Comparison of ENCODE assay signal across 22 cellular contexts in genomic region chr3:39260318-39260717, GRCh38. TPM values are rescaled to one million over a fixed set of nuclear protein-coding genes. Genes with fewer than 3 reads are reported as not detected.
DNase-seq lines count a peak whose midpoint lies in the region; ATAC-seq, FAIRE-seq and TF ChIP-seq lines count a peak whose summit lies in the region.
"Had no signal": no experiment of that assay in that cellular context is flagged by ENCODE, and none has a peak within 500 bp of the region (broad histone marks: within the 10 kb centered on the region; RNA-seq: fewer than 3 reads in every experiment).

No MANE protein-coding gene starts in this region.

- TF ChIP-seq RAD21 in A549 (conservative IDR thresholded peaks at IDR 0.05 in 1 of 2, IDR thresholded peaks at IDR 0.05 in 1 of 2), result no peak

- H3K18ac ChIP-seq in mesenchymal stem cell (ENCODE audit: low read depth in 1 of 2, low read length in 2 of 2), result no peak overlapping the region

- H3K36me3 Mint-ChIP-seq in CD14-positive monocyte, result peaks cover 28 to 29% of the 10 kb centered on the region in 2 donors
- H3K36me3 Mint-ChIP-seq: type B pancreatic cell had no signal

- POLR2A ChIA-PET in A549 (lab: Yijun Ruan, JAX), result no interaction called here
- POLR2A ChIA-PET in OCI-LY7 (lab: Charles Lee), result interaction anchor here (1.2 kb wide), 1 partner anchor 64 kb away, joined by 3 read pairs; no protein-coding TSS in a partner anchor

- 49% methylated on average over 2 of the region's 2 CpGs for WGBS in A549 (ENCODE audit: missing lambda C conversion rate)
- WGBS in mesenchymal stem cell, result no CpG with 5 or more reads among the region's 2 CpGs

- H3K79me2 ChIP-seq in OCI-LY7 (ENCODE audit: insufficient read depth, low read depth, low read length), result no peaks in the 10 kb centered on the region

- H3K9me3 ChIP-seq in A549 (no peaks in the 10 kb centered on the region), OCI-LY7 (ENCODE audit: low read length) (no peaks in the 10 kb centered on the region), mesenchymal stem cell (ENCODE audit: control insufficient read depth, low read length) (no peaks in the 10 kb centered on the region)
- H3K9me3 ChIP-seq: left lung had no signal

- H4K8ac ChIP-seq in mesenchymal stem cell (ENCODE audit: low read length), result no peak overlapping the region

- peak overlapping the region; percentile 73 to 97 (median 85) for H3K27ac Mint-ChIP-seq in CD14-positive monocyte
- H3K27ac Mint-ChIP-seq: activated CD4-positive, alpha-beta T cell treated with anti-CD3 and anti-CD28 coated beads for 36 hours; type B pancreatic cell had no signal

- no peak overlapping the region for H2BK15ac ChIP-seq in mesenchymal stem cell (ENCODE audit: low read depth, poor library complexity, severe bottlenecking)

- H3K23ac ChIP-seq in mesenchymal stem cell (ENCODE audit: low read length in 2 of 2), result no peak overlapping the region

- H3K4me1 ChIP-seq in A549 (peaks cover 10% of the 10 kb centered on the region; the same call in 2 of the 3 replicates), OCI-LY7 (ENCODE audit: insufficient read depth, low read length, poor library complexity, severe bottlenecking) (peaks cover 39% of the 10 kb centered on the region), mesenchymal stem cell (ENCODE audit: control insufficient read depth, insufficient read depth, low read depth, low read length) (no peaks in the 10 kb centered on the region)

- intact Hi-C loops in CD14-positive monocyte (cut with micrococcal nuclease) (no loop called here), OCI-LY7 (cut with micrococcal nuclease; ENCODE audit: unreplicated experiment) (no loop called here)

- TF ChIP-seq EP300 in A549 (IDR thresholded peaks at IDR 0.05), result no peak

- no peaks in the 10 kb centered on the region for H3K9me2 ChIP-seq in OCI-LY7 (ENCODE audit: insufficient read depth, low read length)

- H3K27ac ChIP-seq in A549 (no peak overlapping the region), OCI-LY7 (ENCODE audit: low read depth, low read length, poor library complexity, severe bottlenecking) (no peak overlapping the region), mesenchymal stem cell (ENCODE audit: low read length, poor library complexity, severe bottlenecking) (no peak overlapping the region)

- DNase-seq in A549 (ENCODE audit: low read depth in 1 of 2, low spot score in 1 of 2) (no peak), CD14-positive monocyte (ENCODE audit: low spot score) (no peak), OCI-LY7 (ENCODE audit: low spot score) (no peak), mesenchymal stem cell (no peak), OCI-M2 (lab: John Stamatoyannopoulos, UW; ENCODE audit: unreplicated experiment) (no peak), cerebellum (ENCODE audit: low spot score) (no peak)
- DNase-seq: glutamatergic neuron, islet precursor cell, NCI-H1105 treated with DMSO at 0.1 percent for 48 hours, NCI-H1930, NCI-H526 treated with DMSO at 0.1 percent for 48 hours had no signal

- no peaks in the 10 kb centered on the region for H4K20me1 ChIP-seq in OCI-LY7 (ENCODE audit: insufficient read depth, low read length)

- H3K9me3 Mint-ChIP-seq in CD14-positive monocyte, result peaks cover 0 to 2% (median 0%) of the 10 kb centered on the region in 7 donors
- H3K9me3 Mint-ChIP-seq: activated T-helper 17 cell treated with anti-CD3 and anti-CD28 coated beads, Interleukin-2, amount 50 U/mL, for 72 hours; type B pancreatic cell had no signal

- CTCF ChIA-PET in A549 (lab: Yijun Ruan, JAX) (interaction anchor here (1.4 kb wide), 1 partner anchor 28 kb away, joined by 3 read pairs; no protein-coding TSS in a partner anchor), OCI-LY7 (lab: Charles Lee; ENCODE audit: unreplicated experiment) (no interaction called here)

- no TSS peak for BruUV-seq in OCI-LY7 (replicated peaks; lab: Mats Ljungman, UMichigan)

- H3K9ac ChIP-seq in mesenchymal stem cell (ENCODE audit: low read length), result peak overlapping the region; percentile 79

- H4K91ac ChIP-seq in mesenchymal stem cell (ENCODE audit: low read length), result no peak overlapping the region

- TF ChIP-seq POLR2A in A549 (IDR thresholded peaks at IDR 0.05; ENCODE audit: low read length), result no peak

- no peak for TF ChIP-seq CTCF in A549 (IDR thresholded peaks at IDR 0.05)
- no peak for TF ChIP-seq CTCF in CD14-positive monocyte (IDR thresholded peaks at IDR 0.05)
- no peak for TF ChIP-seq CTCF in OCI-LY7 (conservative IDR thresholded peaks at IDR 0.05; ENCODE audit: low read length)

- no peak overlapping the region for H2AK5ac ChIP-seq in mesenchymal stem cell (ENCODE audit: low read length, severe bottlenecking)

- H3K27me3 Mint-ChIP-seq in CD14-positive monocyte (ENCODE audit: low read depth in 3 of 3), result no peaks in the 10 kb centered on the region

- H2BK5ac ChIP-seq in mesenchymal stem cell (ENCODE audit: low read depth, low read length, poor library complexity, severe bottlenecking), result no peak overlapping the region

- ATAC-seq in A549, result no peak
- no peak for ATAC-seq in GM21515 (IDR thresholded peaks at IDR 0.05; ENCODE audit: unreplicated experiment)
- ATAC-seq in HG03139 (IDR thresholded peaks at IDR 0.05; ENCODE audit: unreplicated experiment), result no peak

- H2AFZ ChIP-seq in OCI-LY7 (ENCODE audit: low read length) (no peak overlapping the region), mesenchymal stem cell (ENCODE audit: low read depth, low read length) (no peak overlapping the region)

- H3K4me3 Mint-ChIP-seq in CD14-positive monocyte, result no peak overlapping the region
- H3K4me3 Mint-ChIP-seq: activated CD4-positive, alpha-beta T cell treated with anti-CD3 and anti-CD28 coated beads for 36 hours; type B pancreatic cell had no signal

- no peaks in the 10 kb centered on the region for H3K79me1 ChIP-seq in mesenchymal stem cell (replicated peaks; ENCODE audit: low read length, poor library complexity, severe bottlenecking)

- no peaks in the 10 kb centered on the region for H3K36me3 ChIP-seq in OCI-LY7 (ENCODE audit: insufficient read depth, low read length)
- H3K36me3 ChIP-seq in mesenchymal stem cell (ENCODE audit: control insufficient read depth in 1 of 2, insufficient read depth in 2 of 2, low read depth in 1 of 2, low read length in 2 of 2), result no peaks in the 10 kb centered on the region
- H3K36me3 ChIP-seq: left lung had no signal

- H3K4me2 ChIP-seq in A549 (peak overlapping the region; percentile 58; the same call in 2 of the 3 replicates), OCI-LY7 (ENCODE audit: low read length) (peak overlapping the region; percentile 9; the same call in 1 of the 2 replicates), mesenchymal stem cell (ENCODE audit: low read length, poor library complexity, severe bottlenecking) (no peak overlapping the region)

- H3K14ac ChIP-seq in mesenchymal stem cell (ENCODE audit: low read length in 2 of 2), result no peak overlapping the region

- no peak overlapping the region for H2BK120ac ChIP-seq in mesenchymal stem cell (ENCODE audit: low read depth, low read length)

- no peak overlapping the region for H3K4ac ChIP-seq in mesenchymal stem cell (ENCODE audit: low read depth in 1 of 2, low read length in 2 of 2)

- H3K4me3 ChIP-seq in A549 (no peak overlapping the region), OCI-LY7 (ENCODE audit: low read depth, low read length, poor library complexity, severe bottlenecking) (no peak overlapping the region), mesenchymal stem cell (ENCODE audit: insufficient read depth in 1 of 2, low read depth in 1 of 2, low read length in 2 of 2) (no peak overlapping the region)
- H3K4me3 ChIP-seq: coronary artery, left lung had no signal

- H2BK12ac ChIP-seq in mesenchymal stem cell (ENCODE audit: low read length in 2 of 2), result no peak overlapping the region

- H3K4me1 Mint-ChIP-seq in CD14-positive monocyte, result peaks cover 93% of the 10 kb centered on the region

- H3K27me3 ChIP-seq in mesenchymal stem cell (ENCODE audit: control insufficient read depth in 1 of 2, insufficient read depth in 1 of 2, low read length in 2 of 2), result peaks cover 40 to 45% of the 10 kb centered on the region in 2 experiments
- H3K27me3 ChIP-seq: left lung had no signal

- FAIRE-seq in A549 (lab: Jason Lieb, UNC), result no peak
- FAIRE-seq: bronchial epithelial cell had no signal

TF ChIP-seq in A549, 52 proteins besides CTCF, POLR2A, EP300 and RAD21:
- TF ChIP-seq RNF2 (IDR thresholded peaks at IDR 0.05; ENCODE audit: borderline replicate concordance, low read depth) (peak; percentile 74; the same call in 1 of the 2 replicates), RARB (CRISPR knock-in tag; IDR thresholded peaks at IDR 0.05) (no peak), CBX8 (IDR thresholded peaks at IDR 0.05) (0 out of 2 replicates have a peak, but pooled peaks have one; percentile 53)

RNA-seq across cellular contexts. Expression of gene CX3CR1, which starts 19.5 kb away (rescaled TPM):
- polyA plus RNA-seq in A549 (2011; rRNA removed) (0.14 and 0.21 TPM in 2 replicates), A549 (2017; fragmentation: RNase III; extraction: RNeasy Plus Mini Kit Qiagen cat#74134 plus additional on column Dnase treatment) (0.04 to 0.07 TPM (median 0.06 TPM) in 3 replicates), CD14-positive monocyte (100 to 1,000 TPM; 184 to 405 TPM)
- 0.01 TPM in 2 replicates for polyA plus RNA-seq in A549 (2012; cell fraction: cytosol; rRNA removed)
- not detected in 2 replicates for polyA plus RNA-seq in A549 (2012; cell fraction: nucleus; rRNA removed)
- polyA minus RNA-seq in A549 (2011; rRNA and poly(A)+ RNA removed), result 0.33 TPM in 1 of 2 replicates, not detected in the other
- not detected in 2 replicates for total RNA-seq in OCI-LY7 (2014; rRNA removed; shearing (Covaris generic))
- total RNA-seq in OCI-LY7 (2022) (0.13 TPM in 1 of 2 replicates, not detected in the other), cerebellum (7.9 TPM)
- not detected for polyA plus RNA-seq in mesenchymal stem cell (2013, experiment 1 of 2)
- 0.01 TPM for polyA plus RNA-seq in mesenchymal stem cell (2013, experiment 2 of 2)
- total RNA-seq: bronchial epithelial cell, epithelial cell of proximal tubule, G401, myocyte had no signal
